8 cellular contexts compared by ENCODE assay signal in the genomic region with DNA sequence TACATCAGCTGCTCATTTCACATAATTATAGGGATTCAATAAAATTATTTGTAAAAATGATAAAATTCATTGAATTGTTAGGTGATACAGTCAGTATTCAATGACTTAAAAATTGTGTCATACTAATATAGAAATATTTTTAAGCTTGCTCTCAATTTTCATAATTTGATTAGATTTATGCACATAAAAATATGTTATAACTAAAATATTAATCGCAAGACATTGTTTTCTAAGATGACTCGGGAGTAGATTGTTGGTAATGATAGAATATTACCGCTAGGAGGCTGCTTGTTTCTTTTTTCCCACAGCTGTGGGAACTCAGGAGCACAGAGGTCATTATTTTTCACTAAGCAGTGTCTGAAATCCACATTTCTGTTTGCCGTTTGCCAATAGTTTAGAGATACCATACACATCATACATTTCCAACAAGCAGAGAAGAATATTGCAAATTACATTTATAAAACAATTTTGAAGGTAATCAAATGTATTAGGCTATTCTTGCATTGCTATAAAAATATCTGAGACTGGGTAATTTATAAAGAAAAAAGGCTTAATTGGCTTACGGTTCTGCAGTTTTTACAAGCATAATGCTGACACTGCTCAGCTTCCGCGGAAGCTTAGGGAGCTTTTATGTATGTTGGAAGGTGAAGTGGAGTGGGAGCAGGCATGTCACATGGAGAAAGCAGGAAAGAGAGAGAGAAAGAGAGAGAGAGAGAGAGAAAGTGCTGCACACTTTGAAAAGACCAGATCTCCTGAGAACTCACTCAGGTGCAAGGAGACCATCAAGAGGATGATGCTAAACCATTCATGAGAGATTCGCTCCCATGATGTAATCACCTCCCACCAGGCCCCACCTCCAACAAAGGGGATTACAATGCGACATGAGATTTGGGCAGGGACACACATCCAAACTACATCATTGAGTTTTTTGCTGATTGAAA. TPM values are rescaled to one million over a fixed set of nuclear protein-coding genes. Genes with fewer than 3 reads are reported as not detected.
DNase-seq lines count a peak whose midpoint lies in the region; ATAC-seq and TF ChIP-seq lines count a peak whose summit lies in the region.

No MANE protein-coding gene starts in this region.

- no peaks in the 10 kb centered on the region for H3K79me2 ChIP-seq in PC-9 (ENCODE audit: low read depth)

- CTCF ChIA-PET in PC-9 (lab: Charles Lee), result interaction anchor here (0.6 to 2.9 kb wide), 11 partner anchors 9 to 488 kb away, joined by 3 to 52 read pairs (median 5); no protein-coding TSS in a partner anchor

- H3K27ac ChIP-seq in PC-9 (no peak overlapping the region), lung (ENCODE audit: low read depth in 1 of 2, low read length in 1 of 2) (no peak overlapping the region)

- H3K27me3 ChIP-seq in PC-9 (ENCODE audit: insufficient read depth, low read depth) (no peaks in the 10 kb centered on the region), lung (ENCODE audit: control insufficient read depth, insufficient read depth) (no peaks in the 10 kb centered on the region)

- no peaks in the 10 kb centered on the region for H3K9me2 ChIP-seq in PC-9 (ENCODE audit: insufficient read depth)

- POLR2A ChIA-PET in PC-9 (lab: Charles Lee; ENCODE audit: unreplicated experiment), result no interaction called here

- intact Hi-C loops in PC-9 (cut with micrococcal nuclease; ENCODE audit: unreplicated experiment), result loop anchor here (1.0 to 10.0 kb wide), 7 partner anchors 63 to 1736 kb away; a partner anchor contains a TSS

- H3K4me3 ChIP-seq in PC-9 (peak overlapping the region; percentile 34; the same call in 1 of the 2 replicates), lung (no peak overlapping the region)

- H3K36me3 ChIP-seq in PC-9 (ENCODE audit: low read depth) (no peaks in the 10 kb centered on the region), lung (ENCODE audit: control insufficient read depth in 2 of 2, insufficient read depth in 2 of 2, low read length in 2 of 2) (no peaks in the 10 kb centered on the region)

- peak overlapping the region; percentile 85 for H3K4me2 ChIP-seq in PC-9

- H3K36me3 Mint-ChIP-seq in activated naive CD8-positive, alpha-beta T cell, result peaks cover 37% of the 10 kb centered on the region

- H3K4me1 Mint-ChIP-seq in activated naive CD8-positive, alpha-beta T cell (ENCODE audit: low read depth), result peaks cover 48% of the 10 kb centered on the region

- peak overlapping the region; percentile 88 for H3K27ac Mint-ChIP-seq in activated naive CD8-positive, alpha-beta T cell

- BruUV-seq in PC-9 (replicated peaks; lab: Mats Ljungman, UMichigan), result no TSS peak

- TF ChIP-seq CTCF in PC-9 (conservative IDR thresholded peaks at IDR 0.05) (peak; percentile 42; the same call in 1 of the 2 replicates), lung (IDR thresholded peaks at IDR 0.05; ENCODE audit: control extremely low read depth, extremely low read depth) (peak; percentile 46)

- no peaks in the 10 kb centered on the region for H3K9me3 ChIP-seq in PC-9 (ENCODE audit: insufficient read depth, low read depth)
- no peaks in the 10 kb centered on the region for H3K9me3 ChIP-seq in lung (ENCODE audit: control insufficient read depth in 2 of 2, insufficient read depth in 1 of 2, low read length in 1 of 2)

- peak; percentile 42 for DNase-seq in stimulated activated CD4-positive, alpha-beta T cell treated with anti-CD3 and anti-CD28 coated beads, Interleukin-12 subunit alpha, Interleukin-12 subunit beta, amount 100 ng/mL, for 4 hours
- DNase-seq in stimulated activated CD4-positive, alpha-beta T cell treated with anti-CD3 and anti-CD28 coated beads, Interleukin-2, amount 100 ng/mL, for 48 hours, result no peak
- DNase-seq in PC-9, result no peak
- DNase-seq in lung (ENCODE audit: low spot score), result no peak
- no peak for DNase-seq in pons (ENCODE audit: low spot score)

- H3K9me3 Mint-ChIP-seq in activated naive CD8-positive, alpha-beta T cell (ENCODE audit: low read depth), result no peaks in the 10 kb centered on the region

- H3K4me3 Mint-ChIP-seq in activated naive CD8-positive, alpha-beta T cell, result peak overlapping the region; percentile 100

- ATAC-seq in lung (ENCODE audit: insufficient read depth, low FRiP score), result no peak
- no peak for ATAC-seq in HG03342 (IDR thresholded peaks at IDR 0.05; ENCODE audit: unreplicated experiment)
- no peak for ATAC-seq in HG03025 (IDR thresholded peaks at IDR 0.05; ENCODE audit: low FRiP score, unreplicated experiment)

- no peaks in the 10 kb centered on the region for H3F3A ChIP-seq in PC-9 (ENCODE audit: insufficient read depth, low read depth)

- H2AFZ ChIP-seq in PC-9, result no peak overlapping the region

- no peaks in the 10 kb centered on the region for H4K20me1 ChIP-seq in PC-9 (ENCODE audit: insufficient read depth)

- H3K4me1 ChIP-seq in PC-9 (replicated peaks; ENCODE audit: insufficient read depth) (peaks cover 9% of the 10 kb centered on the region; the same call in 1 of the 2 replicates), lung (ENCODE audit: control insufficient read depth in 2 of 2, insufficient read depth in 2 of 2, low read length in 2 of 2) (no peaks in the 10 kb centered on the region)

- no peaks in the 10 kb centered on the region for H3K27me3 Mint-ChIP-seq in activated naive CD8-positive, alpha-beta T cell

- 43 to 50% methylated on average over 9 of the region's 9 CpGs for WGBS in lung, 2 donors

RNA-seq across cellular contexts. Expression of a gene that starts 9.2 kb away (rescaled TPM):
- total RNA-seq in PC-9 (2021) (not detected in 2 replicates), lung (10 to 100 TPM in 1 of 2 donors, 1 to 10 TPM in 1; 5.2 to 17.4 TPM)
- 10 to 100 TPM in 1 of 2 donors, 1 to 10 TPM in 1; 3.9 to 14.2 TPM for polyA plus RNA-seq in lung

RNA-seq across cellular contexts. Expression of a gene that starts 18.6 kb away (rescaled TPM):
- total RNA-seq in PC-9 (2021), result not detected in 2 replicates
- 1 to 10 TPM in 1 of 2 donors, under 1 TPM in 1; 0.74 to 2.1 TPM for total RNA-seq in lung
- polyA plus RNA-seq in lung, result 1 to 10 TPM in 1 of 2 donors, under 1 TPM in 1; 0.72 to 1.9 TPM
